Comparison of ENCODE assay signal across 21 cellular contexts in the genomic region with DNA sequence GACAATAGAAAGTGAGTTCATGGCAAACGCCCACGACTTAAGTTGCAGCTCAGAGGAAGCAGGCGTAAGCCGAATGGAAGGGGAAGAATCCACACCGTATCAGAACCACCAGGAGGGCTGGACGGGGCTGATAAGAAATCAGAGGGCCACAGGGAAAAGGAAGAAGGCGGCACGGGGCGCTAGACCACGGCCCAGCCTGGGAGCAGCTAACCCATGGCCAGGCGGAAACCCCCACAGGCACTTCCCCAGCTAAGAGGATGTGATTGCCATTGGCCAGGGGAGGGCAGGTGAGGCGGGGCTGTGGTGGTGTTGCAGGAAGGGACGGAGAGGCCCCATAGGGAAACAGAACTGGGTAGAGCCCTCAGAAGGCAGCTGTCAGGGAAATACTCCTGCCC.
DNase-seq lines count a peak whose midpoint lies in the region; TF ChIP-seq lines count a peak whose summit lies in the region.
"Had no signal": no experiment of that assay in that cellular context is flagged by ENCODE, and none has a peak within 500 bp of the region (broad histone marks: within the 10 kb centered on the region; RNA-seq: fewer than 3 reads in every experiment).

No MANE protein-coding gene starts in this region.

- H3K27ac ChIP-seq in HEK293 (ENCODE audit: extremely low read depth, low read depth, low read length) (no peak overlapping the region), neuronal stem cell (replicated peaks; ENCODE audit: low read length) (no peak overlapping the region)
- H3K27ac ChIP-seq: body of pancreas, tibial nerve had no signal

- H3K23ac ChIP-seq in neuronal stem cell (ENCODE audit: low read depth, low read length, poor library complexity) = peak overlapping the region; percentile 8

- peaks cover 5% of the 10 kb centered on the region for H3K79me1 ChIP-seq in neuronal stem cell (ENCODE audit: low read depth, low read length)

- H3K9me3 ChIP-seq in HEK293 (ENCODE audit: control insufficient read depth, insufficient read depth, low read depth, low read length) = no peaks in the 10 kb centered on the region
- H3K9me3 ChIP-seq in neuronal stem cell (replicated peaks in 1 of 2; ENCODE audit: control insufficient read depth in 2 of 2, insufficient read depth in 1 of 2, low read depth in 1 of 2, low read length in 2 of 2) = peaks cover 2 to 11% of the 10 kb centered on the region in 2 donors
- H3K9me3 ChIP-seq: body of pancreas, tibial nerve had no signal

- H3K4me2 ChIP-seq in neuronal stem cell (ENCODE audit: insufficient read depth, low read length, poor library complexity, severe bottlenecking) = no peak overlapping the region

- H3K4me1 ChIP-seq in HEK293 (ENCODE audit: control insufficient read depth, insufficient read depth, low read length) = no peaks in the 10 kb centered on the region
- peaks cover 14 to 15% of the 10 kb centered on the region in 2 donors for H3K4me1 ChIP-seq in neuronal stem cell (ENCODE audit: control insufficient read depth in 2 of 2, insufficient read depth in 1 of 2, low read depth in 1 of 2, low read length in 2 of 2)
- H3K4me1 ChIP-seq: body of pancreas, tibial nerve had no signal

- peaks cover 0 to 3% (median 0%) of the 10 kb centered on the region in 3 experiments for H3K27me3 ChIP-seq in neuronal stem cell (ENCODE audit: control insufficient read depth in 3 of 3, insufficient read depth in 3 of 3, low read depth in 1 of 3, low read length in 3 of 3)
- H3K27me3 ChIP-seq: body of pancreas, tibial nerve had no signal

- no peak overlapping the region for H3K14ac ChIP-seq in neuronal stem cell (ENCODE audit: low read length)

- no peak overlapping the region for H4K8ac ChIP-seq in neuronal stem cell (ENCODE audit: low read depth, low read length)

- POLR2A ChIA-PET in HEK293 (lab: Yijun Ruan, JAX) = interaction anchor here (0.6 kb wide), 1 partner anchor 82 kb away, joined by 3 read pairs; no protein-coding TSS in a partner anchor

- H4K91ac ChIP-seq in neuronal stem cell (ENCODE audit: low read depth, low read length, poor library complexity) = no peak overlapping the region

- H2BK12ac ChIP-seq in neuronal stem cell (ENCODE audit: low read length) = peak overlapping the region; percentile 33

- H3K18ac ChIP-seq in neuronal stem cell (ENCODE audit: low read length) = peak overlapping the region; percentile 53

- CTCF ChIA-PET in HEK293 (lab: Yijun Ruan, JAX) = no interaction called here

- H2BK5ac ChIP-seq in neuronal stem cell (ENCODE audit: low read length) = no peak overlapping the region

- H2AK5ac ChIP-seq in neuronal stem cell (ENCODE audit: low read depth, low read length) = peak overlapping the region; percentile 73

- no peaks in the 10 kb centered on the region for H3K36me3 ChIP-seq in HEK293 (ENCODE audit: control insufficient read depth in 2 of 2, insufficient read depth in 1 of 2, low read length in 2 of 2)
- peaks cover 0 to 3% of the 10 kb centered on the region in 2 donors for H3K36me3 ChIP-seq in neuronal stem cell (replicated peaks in 1 of 2; ENCODE audit: control insufficient read depth in 2 of 2, insufficient read depth in 2 of 2, low read length in 2 of 2)
- H3K36me3 ChIP-seq: tibial nerve had no signal

- peak overlapping the region; percentile 72 for H2BK15ac ChIP-seq in neuronal stem cell (ENCODE audit: low read length)

- no CpG with 5 or more reads among the region's 13 CpGs for WGBS in neuronal stem cell (ENCODE audit: extremely low coverage in 2 of 2, insufficient read length in 2 of 2, insufficient replicate concordance in 1 of 2), 2 donors

- peak overlapping the region; percentile 71 for H3K9ac ChIP-seq in neuronal stem cell (ENCODE audit: low read depth, low read length, poor library complexity)

- H3K4me3 ChIP-seq in HEK293 (ENCODE audit: low read depth, low read length) (no peak overlapping the region), neuronal stem cell (ENCODE audit: low read length in 2 of 2) (no peak overlapping the region)
- H3K4me3 ChIP-seq: body of pancreas, tibial nerve had no signal

- TF ChIP-seq CTCF in HEK293 (tag by site-specific recombination; IDR thresholded peaks at IDR 0.05) = no peak

- no peak overlapping the region for H2AFZ ChIP-seq in neuronal stem cell (ENCODE audit: low read length)

- no peak overlapping the region for H3K4ac ChIP-seq in neuronal stem cell (ENCODE audit: low read length)

- H2BK120ac ChIP-seq in neuronal stem cell (ENCODE audit: low read depth, low read length) = no peak overlapping the region

- DNase-seq in CMK (ENCODE audit: low read depth) (peak; percentile 96), dermis blood vessel endothelial cell (peak; percentile 42), neuronal stem cell (ENCODE audit: low spot score) (no peak), NCI-H2081 (lab: John Stamatoyannopoulos, UW) (no peak), medulla oblongata (ENCODE audit: extremely low spot score) (no peak), inferior parietal cortex (ENCODE audit: extremely low spot score) (no peak), NCI-H510A treated with DMSO at 0.1 percent for 48 hours (lab: John Stamatoyannopoulos, UW) (no peak)
- DNase-seq: activated B cell treated with CpG ODN at 0.5 μM for 24 hours; activated naive CD8-positive, alpha-beta T cell treated with anti-CD3 and anti-CD28 coated beads for 36 hours; activated T-cell treated with anti-CD3 and anti-CD28 coated beads, Interleukin-2, amount 50 U/mL, for 72 hours; body of pancreas; CD8-positive, alpha-beta memory T cell; DND-41; left colon; midbrain; NCI-H774; PC-3; stimulated activated CD4-positive, alpha-beta T cell treated with anti-CD3 and anti-CD28 coated beads, Interleukin-15, amount 100 ng/mL, for 24 hours; T-helper 1 cell had no signal

TF ChIP-seq in HEK293, 187 proteins besides CTCF, POLR2A, EP300 and RAD21:
- TF ChIP-seq EGR2 (tag by site-specific recombination; IDR thresholded peaks at IDR 0.05; ENCODE audit: low read depth) = peak; percentile 26; the same call in 1 of the 2 replicates
- no peak for TF ChIP-seq ZNF169 (tag by site-specific recombination; IDR thresholded peaks at IDR 0.05)
TF ChIP-seq in HEK293: peak in this region for 1.

Comparison
In these comparisons a context has a peak if more than half of its experiments do, and no peak if none do; other contexts are left out.
1. DNase-seq: peak in CMK (single experiment) and dermis blood vessel endothelial cell (single experiment); none in neuronal stem cell (single experiment), NCI-H2081 (0 of 2), medulla oblongata (single experiment), inferior parietal cortex (single experiment) and NCI-H510A treated with DMSO at 0.1 percent for 48 hours (single experiment).